ENCODE assay signal across 18 cellular contexts in the genomic region with DNA sequence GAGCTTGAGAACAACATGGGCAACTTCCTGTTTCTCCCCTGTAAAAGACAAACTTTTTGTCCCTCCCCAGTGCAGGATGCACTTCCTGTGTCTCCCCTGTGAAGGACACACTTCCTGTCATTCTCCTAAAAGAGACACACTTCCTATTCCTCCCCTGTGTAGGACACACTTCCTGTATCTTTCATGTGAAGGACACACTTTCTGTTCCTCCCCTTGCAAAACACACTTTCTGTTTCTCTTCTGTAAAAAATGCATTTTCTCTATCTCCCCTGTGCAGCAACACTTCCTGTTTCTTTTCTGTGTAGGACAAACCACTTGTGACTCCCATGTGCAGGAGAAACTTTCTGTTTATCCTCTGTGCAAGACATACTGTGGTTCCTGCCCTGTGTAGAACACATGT.
DNase-seq lines count a peak whose midpoint lies in the region; ATAC-seq and TF ChIP-seq lines count a peak whose summit lies in the region.
"Had no signal": no experiment of that assay in that cellular context is flagged by ENCODE, and none has a peak within 500 bp of the region (broad histone marks: within the 10 kb centered on the region; RNA-seq: fewer than 3 reads in every experiment).

No MANE protein-coding gene starts in this region.

- H3K4me3 Mint-ChIP-seq in activated CD4-positive, alpha-beta memory T cell treated with anti-CD3 and anti-CD28 coated beads, Interleukin-2, amount 10 ng/mL, durations not matched to agents 7 days and 5 days, result no peak overlapping the region
- H3K4me3 Mint-ChIP-seq in activated CD4-positive, alpha-beta memory T cell treated with anti-CD3 and anti-CD28 coated beads for 36 hours, result no peak overlapping the region
- peak overlapping the region; percentile 66 for H3K4me3 Mint-ChIP-seq in central memory CD8-positive, alpha-beta T cell
- H3K4me3 Mint-ChIP-seq: IgD-negative memory B cell had no signal

- peaks cover 35% of the 10 kb centered on the region for H3F3A ChIP-seq in DOHH2 (ENCODE audit: control insufficient read depth, insufficient read depth)

- no peaks in the 10 kb centered on the region for H3K79me2 ChIP-seq in DOHH2 (ENCODE audit: control insufficient read depth, low read length)

- no peaks in the 10 kb centered on the region for H3K36me3 ChIP-seq in DOHH2 (ENCODE audit: control insufficient read depth, low read length)
- H3K36me3 ChIP-seq: Peyer's patch had no signal

- POLR2A ChIA-PET in activated CD4-positive, alpha-beta memory T cell treated with anti-CD3 and anti-CD28 coated beads, Interleukin-2, amount 10 ng/mL, durations not matched to agents 7 days and 5 days (lab: Charles Lee), result no interaction called here
- POLR2A ChIA-PET in activated CD4-positive, alpha-beta memory T cell treated with anti-CD3 and anti-CD28 coated beads for 36 hours (lab: Charles Lee), result no interaction called here

- H3K4me1 ChIP-seq in DOHH2 (ENCODE audit: control insufficient read depth, low read length), result peaks cover 51% of the 10 kb centered on the region
- H3K4me1 ChIP-seq: Peyer's patch had no signal

- peaks cover 52% of the 10 kb centered on the region for H3K4me1 Mint-ChIP-seq in activated CD4-positive, alpha-beta memory T cell treated with anti-CD3 and anti-CD28 coated beads, Interleukin-2, amount 10 ng/mL, durations not matched to agents 7 days and 5 days
- H3K4me1 Mint-ChIP-seq in activated CD4-positive, alpha-beta memory T cell treated with anti-CD3 and anti-CD28 coated beads for 36 hours (ENCODE audit: low read depth), result peaks cover 52% of the 10 kb centered on the region
- H3K4me1 Mint-ChIP-seq in central memory CD8-positive, alpha-beta T cell, result peaks cover 53% of the 10 kb centered on the region
- H3K4me1 Mint-ChIP-seq: IgD-negative memory B cell had no signal

- peak overlapping the region; percentile 31 for H3K27ac Mint-ChIP-seq in activated CD4-positive, alpha-beta memory T cell treated with anti-CD3 and anti-CD28 coated beads, Interleukin-2, amount 10 ng/mL, durations not matched to agents 7 days and 5 days
- H3K27ac Mint-ChIP-seq in activated CD4-positive, alpha-beta memory T cell treated with anti-CD3 and anti-CD28 coated beads for 36 hours, result no peak overlapping the region
- H3K27ac Mint-ChIP-seq in central memory CD8-positive, alpha-beta T cell (ENCODE audit: low read depth), result no peak overlapping the region
- H3K27ac Mint-ChIP-seq: IgD-negative memory B cell had no signal

- peak overlapping the region; percentile 63 for H3K27ac ChIP-seq in DOHH2 (ENCODE audit: low read depth, low read length)
- H3K27ac ChIP-seq: GM23248, HL-60, Peyer's patch, SK-N-MC had no signal

- no peaks in the 10 kb centered on the region for H3K27me3 ChIP-seq in DOHH2 (ENCODE audit: control insufficient read depth, low read length)
- H3K27me3 ChIP-seq: Peyer's patch had no signal

- peaks cover 24% of the 10 kb centered on the region for H3K36me3 Mint-ChIP-seq in activated CD4-positive, alpha-beta memory T cell treated with anti-CD3 and anti-CD28 coated beads, Interleukin-2, amount 10 ng/mL, durations not matched to agents 7 days and 5 days (ENCODE audit: low read depth)
- H3K36me3 Mint-ChIP-seq in activated CD4-positive, alpha-beta memory T cell treated with anti-CD3 and anti-CD28 coated beads for 36 hours, result peaks cover 26% of the 10 kb centered on the region
- H3K36me3 Mint-ChIP-seq in central memory CD8-positive, alpha-beta T cell (ENCODE audit: insufficient read depth), result peaks cover 17% of the 10 kb centered on the region
- H3K36me3 Mint-ChIP-seq: IgD-negative memory B cell had no signal

- intact Hi-C loops in activated CD4-positive, alpha-beta memory T cell treated with anti-CD3 and anti-CD28 coated beads for 36 hours (cut with micrococcal nuclease), result no loop called here

- no peak for DNase-seq in activated CD4-positive, alpha-beta memory T cell treated with anti-CD3 and anti-CD28 coated beads, Interleukin-2, amount 10 ng/mL, durations not matched to agents 7 days and 5 days
- no peak for DNase-seq in activated CD4-positive, alpha-beta memory T cell treated with anti-CD3 and anti-CD28 coated beads for 36 hours
- DNase-seq in MV-4-11 (lab: John Stamatoyannopoulos, UW) (peak; percentile 89), DMS153 treated with DMSO at 0.1 percent for 48 hours (lab: John Stamatoyannopoulos, UW; ENCODE audit: unreplicated experiment) (no peak), NCI-H1092 (lab: John Stamatoyannopoulos, UW) (no peak)
- DNase-seq in central memory CD8-positive, alpha-beta T cell (ENCODE audit: low spot score in 2 of 2), result no peak
- DNase-seq: GM23248, NCI-H146, NCI-H2081, NCI-H510A, NCI-H82, Peyer's patch had no signal

- no peak for ATAC-seq in central memory CD8-positive, alpha-beta T cell (replicated peaks; ENCODE audit: extremely low read depth, poor library complexity, severe bottlenecking)
- no peak for ATAC-seq in GM19351 (IDR thresholded peaks at IDR 0.05; ENCODE audit: unreplicated experiment)
- ATAC-seq: Right ventricle myocardium inferior had no signal

- CTCF ChIA-PET in activated CD4-positive, alpha-beta memory T cell treated with anti-CD3 and anti-CD28 coated beads, Interleukin-2, amount 10 ng/mL, durations not matched to agents 7 days and 5 days (lab: Charles Lee), result no interaction called here
- CTCF ChIA-PET in activated CD4-positive, alpha-beta memory T cell treated with anti-CD3 and anti-CD28 coated beads for 36 hours (lab: Charles Lee), result no interaction called here

- peaks cover 55% of the 10 kb centered on the region for H3K9me3 ChIP-seq in DOHH2 (ENCODE audit: control insufficient read depth, insufficient read depth, low read length)
- H3K9me3 ChIP-seq: Peyer's patch had no signal

- no peaks in the 10 kb centered on the region for H4K20me1 ChIP-seq in DOHH2 (ENCODE audit: control insufficient read depth, insufficient read depth, low read depth, low read length)

- H3K4me2 ChIP-seq in DOHH2 (ENCODE audit: low read length), result no peak overlapping the region

- peaks cover 49% of the 10 kb centered on the region for H3K9me3 Mint-ChIP-seq in activated CD4-positive, alpha-beta memory T cell treated with anti-CD3 and anti-CD28 coated beads, Interleukin-2, amount 10 ng/mL, durations not matched to agents 7 days and 5 days
- H3K9me3 Mint-ChIP-seq in activated CD4-positive, alpha-beta memory T cell treated with anti-CD3 and anti-CD28 coated beads for 36 hours, result peaks cover 51% of the 10 kb centered on the region
- peaks cover 53% of the 10 kb centered on the region for H3K9me3 Mint-ChIP-seq in central memory CD8-positive, alpha-beta T cell
- H3K9me3 Mint-ChIP-seq: IgD-negative memory B cell had no signal

- peak overlapping the region; percentile 20; the same call in 1 of the 2 replicates for H3K4me3 ChIP-seq in DOHH2 (ENCODE audit: low read length)
- H3K4me3 ChIP-seq: GM23248, Peyer's patch, SK-N-MC had no signal

- no peak for TF ChIP-seq CTCF in DOHH2 (IDR thresholded peaks at IDR 0.05; ENCODE audit: low read depth, low read length, poor library complexity, severe bottlenecking)

- H3K9me2 ChIP-seq in DOHH2 (replicated peaks; ENCODE audit: control insufficient read depth, low read length), result no peaks in the 10 kb centered on the region

- no peaks in the 10 kb centered on the region for H3K27me3 Mint-ChIP-seq in activated CD4-positive, alpha-beta memory T cell treated with anti-CD3 and anti-CD28 coated beads, Interleukin-2, amount 10 ng/mL, durations not matched to agents 7 days and 5 days
- no peaks in the 10 kb centered on the region for H3K27me3 Mint-ChIP-seq in activated CD4-positive, alpha-beta memory T cell treated with anti-CD3 and anti-CD28 coated beads for 36 hours
- H3K27me3 Mint-ChIP-seq in central memory CD8-positive, alpha-beta T cell, result no peaks in the 10 kb centered on the region
- H3K27me3 Mint-ChIP-seq: IgD-negative memory B cell had no signal
